In genomic region chr12:107377596-107378385, GRCh38 we compare ENCODE assay signal across 20 cellular contexts.
DNase-seq lines count a peak whose midpoint lies in the region; ATAC-seq, FAIRE-seq and TF ChIP-seq lines count a peak whose summit lies in the region.
"Had no signal": no experiment of that assay in that cellular context is flagged by ENCODE, and none has a peak within 500 bp of the region (broad histone marks: within the 10 kb centered on the region; RNA-seq: fewer than 3 reads in every experiment).

No MANE protein-coding gene starts in this region.

- dilution Hi-C loops in IMR-90 (cut with HindIII; ENCODE audit: low sequenced_read_pairs, unreplicated experiment) = no loop called here

- no peak for TF ChIP-seq POLR2A in IMR-90 (IDR thresholded peaks at IDR 0.05; ENCODE audit: low read depth, low read length)

- H3K4ac ChIP-seq in IMR-90 (ENCODE audit: low read depth, low read length) = no peak overlapping the region

- H2BK120ac ChIP-seq in IMR-90 (ENCODE audit: low read depth, low read length) = no peak overlapping the region

- no peak overlapping the region for H3K27ac Mint-ChIP-seq in astrocyte (ENCODE audit: unreplicated experiment)
- H3K27ac Mint-ChIP-seq: B cell; CD4-positive, alpha-beta T cell; IgD-negative memory B cell; T-cell had no signal

- H3K27ac ChIP-seq in IMR-90 (ENCODE audit: insufficient read depth, low read length) (no peak overlapping the region), astrocyte (ENCODE audit: low read depth, low read length) (no peak overlapping the region), upper lobe of right lung (no peak overlapping the region)

- H2AFZ ChIP-seq in IMR-90 (replicated peaks; ENCODE audit: low read length, poor library complexity) (no peak overlapping the region), astrocyte (ENCODE audit: low read depth, low read length) (no peak overlapping the region)

- peak; percentile 17 for FAIRE-seq in astrocyte (lab: Jason Lieb, UNC)
- FAIRE-seq: G401.6 had no signal

- DNase-seq in AG10803 (ENCODE audit: low read depth) (peak; percentile 40), IMR-90 (no peak), astrocyte (ENCODE audit: low read depth) (peak; percentile 32), myocyte (ENCODE audit: low read depth) (peak; percentile 25), upper lobe of right lung (no peak), NCI-H524 (lab: John Stamatoyannopoulos, UW) (no peak)
- DNase-seq: Calu3; CD4-positive, alpha-beta T cell; GOT3; Kasumi-1; NCI-H1436; NCI-H774; Right ventricle myocardium superior; SK-N-SH; T-cell had no signal

- no peak overlapping the region for H3K4me2 ChIP-seq in IMR-90 (ENCODE audit: low read depth, low read length)
- no peak overlapping the region for H3K4me2 ChIP-seq in astrocyte (ENCODE audit: low read length)
- H3K4me2 ChIP-seq: SK-N-SH had no signal

- WGBS in IMR-90 (ENCODE audit: extremely low coverage in 2 of 2, insufficient read length in 1 of 2), 2 experiments = 95% methylated on average over 2 of the region's 6 CpGs; no CpG with 5 or more reads in 1 of the 2 experiments

- H3K36me3 ChIP-seq in IMR-90 (ENCODE audit: control insufficient read depth, insufficient read depth, low read length) (no peaks in the 10 kb centered on the region), astrocyte (ENCODE audit: insufficient read depth, low read length) (no peaks in the 10 kb centered on the region), upper lobe of right lung (no peaks in the 10 kb centered on the region)

- H2AK9ac ChIP-seq in IMR-90 (replicated peaks; ENCODE audit: low read depth, low read length, poor library complexity) = peak overlapping the region; percentile 29

- no peaks in the 10 kb centered on the region for H4K20me1 ChIP-seq in IMR-90 (ENCODE audit: insufficient read depth, low read length)
- H4K20me1 ChIP-seq in astrocyte (ENCODE audit: insufficient read depth, low read length) = no peaks in the 10 kb centered on the region

- no peak overlapping the region for H2BK5ac ChIP-seq in IMR-90 (ENCODE audit: low read depth, low read length, poor library complexity, severe bottlenecking)

- H4K5ac ChIP-seq in IMR-90 (ENCODE audit: low read depth, low read length) = no peak overlapping the region

- H2AK5ac ChIP-seq in IMR-90 (ENCODE audit: low read depth, low read length) = no peak overlapping the region

- intact Hi-C loops in IMR-90 (cut with micrococcal nuclease) = no loop called here
- intact Hi-C loops in upper lobe of right lung (cut with DNase I) = no loop called here

- no peaks in the 10 kb centered on the region for H3K36me3 Mint-ChIP-seq in astrocyte (ENCODE audit: low read depth, unreplicated experiment)
- H3K36me3 Mint-ChIP-seq: IgD-negative memory B cell, T-cell had no signal

- H3K4me3 ChIP-seq in AG10803 (ENCODE audit: low read length) (no peak overlapping the region), IMR-90 (ENCODE audit: insufficient read depth, low read depth, low read length) (no peak overlapping the region), astrocyte (ENCODE audit: insufficient read depth, low read depth, low read length) (no peak overlapping the region), upper lobe of right lung (no peak overlapping the region)

- TF ChIP-seq CTCF in AG10803 (conservative IDR thresholded peaks at IDR 0.05; ENCODE audit: low read length) (no peak), IMR-90 (conservative IDR thresholded peaks at IDR 0.05; ENCODE audit: low read depth, low read length) (no peak), astrocyte (IDR thresholded peaks at IDR 0.05; ENCODE audit: insufficient read depth, low read depth, low read length) (no peak), upper lobe of right lung (IDR thresholded peaks at IDR 0.05) (no peak)

- CTCF ChIA-PET in IMR-90 (lab: Yijun Ruan, JAX) = interaction anchor here (0.7 kb wide), 1 partner anchor 423 kb away, joined by 4 read pairs; no protein-coding TSS in a partner anchor

- H2BK20ac ChIP-seq in IMR-90 (ENCODE audit: low read depth, low read length) = no peak overlapping the region

- H4K8ac ChIP-seq in IMR-90 (ENCODE audit: low read depth in 2 of 2, low read length in 2 of 2) = no peak overlapping the region

- H3K9ac ChIP-seq in IMR-90 (ENCODE audit: low read depth, low read length) (no peak overlapping the region), astrocyte (ENCODE audit: low read length) (no peak overlapping the region)
- H3K9ac ChIP-seq: SK-N-SH had no signal

- BruUV-seq in IMR-90 (replicated peaks; lab: Mats Ljungman, UMichigan) = no TSS peak

- H3K27me3 ChIP-seq in IMR-90 (ENCODE audit: control insufficient read depth, insufficient read depth, low read length) = no peaks in the 10 kb centered on the region
- H3K27me3 ChIP-seq in astrocyte (ENCODE audit: insufficient read depth, low read length) = no peaks in the 10 kb centered on the region
- no peaks in the 10 kb centered on the region for H3K27me3 ChIP-seq in upper lobe of right lung

- H4K91ac ChIP-seq in IMR-90 (ENCODE audit: insufficient read depth, low read depth, low read length) = no peak overlapping the region

- in situ Hi-C loops in IMR-90 (cut with MboI; ENCODE audit: low sequenced_read_pairs) = no loop called here

- H3K9me3 Mint-ChIP-seq in astrocyte (ENCODE audit: unreplicated experiment) = peaks cover 2% of the 10 kb centered on the region
- H3K9me3 Mint-ChIP-seq: CD4-positive, alpha-beta T cell; IgD-negative memory B cell; T-cell had no signal

- H3K4me1 ChIP-seq in IMR-90 (ENCODE audit: control insufficient read depth, insufficient read depth, low read length) = peaks cover 7% of the 10 kb centered on the region
- H3K4me1 ChIP-seq in astrocyte (ENCODE audit: insufficient read depth, low read length) = peaks cover 19% of the 10 kb centered on the region
- H3K4me1 ChIP-seq in upper lobe of right lung = no peaks in the 10 kb centered on the region

- H3K18ac ChIP-seq in IMR-90 (ENCODE audit: low read depth, low read length) = no peak overlapping the region

- no peak overlapping the region for H3K14ac ChIP-seq in IMR-90 (replicated peaks; ENCODE audit: low read depth, low read length)

- TF ChIP-seq RAD21 in IMR-90 (IDR thresholded peaks at IDR 0.05; ENCODE audit: low read length) = no peak

- no peaks in the 10 kb centered on the region for H3K79me1 ChIP-seq in IMR-90 (ENCODE audit: low read depth in 1 of 2, low read length in 2 of 2)

- no peak overlapping the region for H2BK15ac ChIP-seq in IMR-90 (ENCODE audit: low read depth, low read length)

- H3K56ac ChIP-seq in IMR-90 (ENCODE audit: extremely low read depth, insufficient read depth, low read length) = no peak overlapping the region

- no peak overlapping the region for H3K23ac ChIP-seq in IMR-90 (ENCODE audit: low read depth, low read length)

- no peak overlapping the region for H3K4me3 Mint-ChIP-seq in astrocyte (ENCODE audit: unreplicated experiment)
- H3K4me3 Mint-ChIP-seq: B cell; CD4-positive, alpha-beta T cell; T-cell had no signal

- POLR2A ChIA-PET in IMR-90 (lab: Charles Lee; ENCODE audit: unreplicated experiment) = no interaction called here

- H3K79me2 ChIP-seq in astrocyte (ENCODE audit: insufficient read depth, low read length) = no peaks in the 10 kb centered on the region

- H3K9me1 ChIP-seq in IMR-90 (ENCODE audit: insufficient read depth, low read length) = peaks cover 6% of the 10 kb centered on the region; the same call in 1 of the 2 replicates

- peaks cover 11% of the 10 kb centered on the region for H3K4me1 Mint-ChIP-seq in astrocyte (ENCODE audit: low read depth, unreplicated experiment)

- H3K9me3 ChIP-seq in IMR-90 (ENCODE audit: control insufficient read depth, insufficient read depth, low read length) (no peaks in the 10 kb centered on the region), astrocyte (ENCODE audit: insufficient read depth, low read depth, low read length) (no peaks in the 10 kb centered on the region), upper lobe of right lung (no peaks in the 10 kb centered on the region)
- H3K9me3 ChIP-seq: SK-N-SH had no signal

- ATAC-seq in IMR-90 (ENCODE audit: low read depth) (no peak), upper lobe of right lung (no peak), GM18873 (IDR thresholded peaks at IDR 0.05; ENCODE audit: low FRiP score, unreplicated experiment) (no peak), HG02884 (IDR thresholded peaks at IDR 0.05; ENCODE audit: unreplicated experiment) (no peak)
- ATAC-seq: T-cell had no signal

- H3K27me3 Mint-ChIP-seq in astrocyte (ENCODE audit: low read depth, unreplicated experiment) = peaks cover 2% of the 10 kb centered on the region
- H3K27me3 Mint-ChIP-seq: B cell; CD4-positive, alpha-beta T cell; IgD-negative memory B cell; T-cell had no signal

TF ChIP-seq in IMR-90, 13 proteins besides CTCF, POLR2A, EP300 and RAD21 (continues in another document):
- TF ChIP-seq SMC3 (IDR thresholded peaks at IDR 0.05; ENCODE audit: low read depth, low read length) (no peak), FOS (IDR thresholded peaks at IDR 0.05; ENCODE audit: low read depth, low read length) (no peak), CHD1 (IDR thresholded peaks at IDR 0.05; ENCODE audit: low read depth, low read length) (no peak), MAFK (IDR thresholded peaks at IDR 0.05; ENCODE audit: low read depth, low read length) (no peak), NFE2L2 (IDR thresholded peaks at IDR 0.05; ENCODE audit: low read depth, low read length) (no peak), RCOR1 (IDR thresholded peaks at IDR 0.05; ENCODE audit: insufficient replicate concordance, low read length) (no peak), CEBPB (IDR thresholded peaks at IDR 0.05; ENCODE audit: low read depth, low read length) (no peak), ELK1 (IDR thresholded peaks at IDR 0.05; ENCODE audit: borderline replicate concordance, low read depth, low read length) (no peak), MAZ (IDR thresholded peaks at IDR 0.05; ENCODE audit: borderline replicate concordance, low read depth, low read length) (no peak), BHLHE40 (IDR thresholded peaks at IDR 0.05; ENCODE audit: low read depth, low read length) (no peak), MXI1 (IDR thresholded peaks at IDR 0.05; ENCODE audit: borderline replicate concordance, low read depth, low read length) (no peak)

Comparison
In these comparisons a context has a peak if more than half of its experiments do, and no peak if none do; other contexts are left out.
1. DNase-seq: peak in AG10803 (single experiment), astrocyte (single experiment) and myocyte (single experiment); none in IMR-90 (single experiment), upper lobe of right lung (single experiment) and NCI-H524 (0 of 2).